Comparison of ENCODE assay signal across 16 cellular contexts in genomic region chr10:59954296-59954695, GRCh38.
"Had no signal": no experiment of that assay in that cellular context is flagged by ENCODE, and none has a peak within 500 bp of the region (broad histone marks: within the 10 kb centered on the region; RNA-seq: fewer than 3 reads in every experiment).

No MANE protein-coding gene starts in this region.

- ATAC-seq: esophagus mucosa; gastrocnemius medialis; heart right ventricle; left lobe of liver; right cardiac atrium; stimulated activated naive CD8-positive, alpha-beta T cell treated with anti-CD3 and anti-CD28 coated beads, Interleukin-15, Interleukin-2, amounts not matched to agents 100 U/mL and 50 U/mL, for 24 hours had no signal

- DNase-seq: activated CD4-positive, alpha-beta T cell treated with anti-CD3 and anti-CD28 coated beads, Interleukin-2, amount 10 ng/mL, durations not matched to agents 7 days and 5 days; activated CD8-positive, alpha-beta memory T cell treated with anti-CD3 and anti-CD28 coated beads for 24 hours; activated naive CD8-positive, alpha-beta T cell treated with anti-CD3 and anti-CD28 coated beads for 36 hours; gastrocnemius medialis; heart right ventricle; islet precursor cell; mammary epithelial cell; naive B cell; right cardiac atrium; stimulated activated naive CD8-positive, alpha-beta T cell treated with anti-CD3 and anti-CD28 coated beads, Interleukin-15, Interleukin-2, amounts not matched to agents 100 U/mL and 50 U/mL, for 24 hours; T-helper 9 cell had no signal

- H3K36me3 ChIP-seq: ascending aorta, cardiac muscle cell, gastrocnemius medialis, heart right ventricle, neural progenitor cell had no signal

- H3K4me3 ChIP-seq: ascending aorta, cardiac muscle cell, gastrocnemius medialis, heart right ventricle, neural progenitor cell had no signal

- H3K27me3 ChIP-seq: ascending aorta, cardiac muscle cell, gastrocnemius medialis, heart right ventricle, neural progenitor cell had no signal

- H3K4me1 ChIP-seq: ascending aorta, gastrocnemius medialis, heart right ventricle, neural progenitor cell had no signal

- H3K9me3 ChIP-seq: ascending aorta, gastrocnemius medialis, heart right ventricle had no signal

- H3K27ac ChIP-seq: ascending aorta, cardiac muscle cell, gastrocnemius medialis, heart right ventricle, neural progenitor cell had no signal
